8 cellular contexts compared by ENCODE assay signal in the genomic region with DNA sequence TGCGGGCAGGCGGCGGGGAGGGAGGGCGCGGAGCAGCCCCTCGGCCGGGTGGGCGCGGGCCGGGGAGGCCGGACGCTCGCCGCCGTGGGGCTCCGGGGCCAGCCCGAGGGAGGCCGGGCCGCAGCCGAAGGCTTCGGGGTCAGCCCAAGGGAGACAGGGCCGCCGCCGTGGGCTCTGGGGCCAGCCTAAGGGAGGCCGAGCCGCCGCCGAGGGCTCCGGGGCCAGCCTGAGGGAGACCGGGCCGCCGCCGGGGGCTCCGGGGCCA.
DNase-seq lines count a peak whose midpoint lies in the region; ATAC-seq and TF ChIP-seq lines count a peak whose summit lies in the region.

No MANE protein-coding gene starts in this region.

- DNase-seq in GM06990 (ENCODE audit: extremely low read depth, insufficient read length) = no peak
- no peak for DNase-seq in fibroblast of mammary gland (ENCODE audit: low read depth)
- DNase-seq in NCI-H146 (lab: John Stamatoyannopoulos, UW) = no peak
- no peak for DNase-seq in NCI-H226

- no peaks in the 10 kb centered on the region for H4K20me1 ChIP-seq in OCI-LY1 (ENCODE audit: insufficient read depth, low read length)

- H3F3A ChIP-seq in OCI-LY1 (ENCODE audit: insufficient read depth, low read length) = 0 out of 2 replicates have a peak, but pooled peaks cover 3% of the 10 kb centered on the region

- H3K4me1 ChIP-seq in OCI-LY1 (ENCODE audit: insufficient read depth, low read length, severe bottlenecking) = peaks cover 31% of the 10 kb centered on the region
- peaks cover 8% of the 10 kb centered on the region for H3K4me1 ChIP-seq in rectal smooth muscle tissue (ENCODE audit: control insufficient read depth, insufficient read depth, low read length)

- no peaks in the 10 kb centered on the region for H3K9me2 ChIP-seq in OCI-LY1 (ENCODE audit: low read depth, low read length)

- H3K79me2 ChIP-seq in OCI-LY1 (ENCODE audit: insufficient read depth, low read length) = peaks cover 10% of the 10 kb centered on the region; the same call in 1 of the 2 replicates

- H3K27me3 ChIP-seq in GM06990 (replicated peaks; ENCODE audit: control insufficient read depth, insufficient read depth, low read length) (no peaks in the 10 kb centered on the region), OCI-LY1 (ENCODE audit: insufficient read depth, low read length) (no peaks in the 10 kb centered on the region), rectal smooth muscle tissue (ENCODE audit: control insufficient read depth, insufficient read depth, low read length) (no peaks in the 10 kb centered on the region)

- H3K9me3 ChIP-seq in OCI-LY1 (ENCODE audit: low read length) = no peaks in the 10 kb centered on the region

- TF ChIP-seq CTCF in GM06990 (IDR thresholded peaks at IDR 0.05; ENCODE audit: insufficient read depth, low read length, poor library complexity, severe bottlenecking) (no peak), OCI-LY1 (IDR thresholded peaks at IDR 0.05; ENCODE audit: low read length) (no peak), fibroblast of mammary gland (conservative IDR thresholded peaks at IDR 0.05; ENCODE audit: control insufficient read depth, insufficient read depth, low read depth, low read length) (no peak)

- ATAC-seq in HG02763 (IDR thresholded peaks at IDR 0.05; ENCODE audit: unreplicated experiment) (no peak), HG03457 (IDR thresholded peaks at IDR 0.05; ENCODE audit: unreplicated experiment) (no peak)

- H3K4me3 ChIP-seq in GM06990 (replicated peaks; ENCODE audit: low read depth, low read length) (peak overlapping the region; percentile 85), OCI-LY1 (ENCODE audit: low read depth, low read length, poor library complexity, severe bottlenecking) (peak overlapping the region; percentile 90), fibroblast of mammary gland (ENCODE audit: control insufficient read depth, low read depth, low read length) (peak overlapping the region; percentile 70), rectal smooth muscle tissue (ENCODE audit: low read length) (peak overlapping the region; percentile 88)

- H3K4me2 ChIP-seq in OCI-LY1 (ENCODE audit: low read length) = peak overlapping the region; percentile 65

- H2AFZ ChIP-seq in OCI-LY1 (ENCODE audit: low read length) = no peak overlapping the region

- H3K9ac ChIP-seq in OCI-LY1 (ENCODE audit: low read length) = peak overlapping the region; percentile 94
- peak overlapping the region; percentile 93 for H3K9ac ChIP-seq in rectal smooth muscle tissue (ENCODE audit: low read length)

- H3K27ac ChIP-seq in OCI-LY1 (ENCODE audit: low read depth, low read length, poor library complexity, severe bottlenecking) (no peak overlapping the region), rectal smooth muscle tissue (ENCODE audit: low read depth, low read length) (peak overlapping the region; percentile 97)

- H3K36me3 ChIP-seq in GM06990 (ENCODE audit: control insufficient read depth, insufficient read depth, low read length) = no peaks in the 10 kb centered on the region
- H3K36me3 ChIP-seq in OCI-LY1 (ENCODE audit: insufficient read depth, low read length) = no peaks in the 10 kb centered on the region; the same call in 1 of the 2 replicates
- no peaks in the 10 kb centered on the region for H3K36me3 ChIP-seq in rectal smooth muscle tissue (ENCODE audit: control insufficient read depth, insufficient read depth, low read length)
